ENCODE assay signal across 33 cellular contexts in the genomic region with DNA sequence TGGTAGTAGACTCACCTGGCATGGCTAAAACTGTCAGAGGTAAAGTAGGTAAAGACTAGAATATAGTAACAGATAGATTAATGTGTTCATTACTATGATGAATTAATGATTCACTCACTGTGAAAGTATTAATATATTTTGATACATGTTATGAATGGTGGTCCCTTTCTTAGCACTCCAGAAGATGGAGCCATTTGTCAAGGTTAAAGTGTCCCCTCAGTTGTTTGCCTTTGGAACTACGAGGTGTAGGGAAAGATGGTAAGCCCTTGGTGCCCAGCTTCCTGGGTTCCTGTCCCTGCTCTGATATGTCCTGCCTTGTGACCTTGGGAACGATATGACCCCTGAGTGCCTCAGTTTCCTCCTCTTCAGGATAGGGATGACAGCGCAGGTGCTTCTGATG. TPM values are rescaled to one million over a fixed set of nuclear protein-coding genes. Genes with fewer than 3 reads are reported as not detected.
DNase-seq lines count a peak whose midpoint lies in the region; ATAC-seq and TF ChIP-seq lines count a peak whose summit lies in the region.
"Had no signal": no experiment of that assay in that cellular context is flagged by ENCODE, and none has a peak within 500 bp of the region (broad histone marks: within the 10 kb centered on the region; RNA-seq: fewer than 3 reads in every experiment).

No MANE protein-coding gene starts in this region.

- H3K27ac ChIP-seq in A673 (ENCODE audit: low read depth, low read length, poor library complexity, severe bottlenecking), result no peak overlapping the region
- peak overlapping the region; percentile 95 for H3K27ac ChIP-seq in epithelial cell of prostate
- H3K27ac ChIP-seq in uterus, result peak overlapping the region in 1 of 2 donors; percentile 27
- H3K27ac ChIP-seq: C4-2B, coronary artery, heart left ventricle, PC-9, sigmoid colon had no signal

- peaks cover 5% of the 10 kb centered on the region for H3K4me1 Mint-ChIP-seq in Caco-2 (ENCODE audit: low read depth, unreplicated experiment)
- peaks cover 4% of the 10 kb centered on the region for H3K4me1 Mint-ChIP-seq in activated T-helper 17 cell treated with anti-CD3 and anti-CD28 coated beads, Interleukin-2, amount 50 U/mL, for 72 hours
- H3K4me1 Mint-ChIP-seq: stimulated activated naive B cell treated with anti-CD40 and anti-IgM and Interleukin-4, amounts not matched to agents 10 μg/mL and 1 μg/mL and 100 μg/mL, for 72 hours had no signal

- H3K9me3 ChIP-seq in A673 (ENCODE audit: low read depth, low read length, poor library complexity, severe bottlenecking) (no peaks in the 10 kb centered on the region), Caco-2 (no peaks in the 10 kb centered on the region), uterus (no peaks in the 10 kb centered on the region)
- H3K9me3 ChIP-seq: heart left ventricle, sigmoid colon had no signal

- CTCF ChIA-PET in A673 (lab: Charles Lee) (interaction anchor here (0.9 kb wide), 1 partner anchor 55 kb away, joined by 3 read pairs; no protein-coding TSS in a partner anchor), Caco-2 (lab: Charles Lee) (no interaction called here)

- ATAC-seq in activated T-helper 17 cell treated with anti-CD3 and anti-CD28 coated beads, Interleukin-2, amount 50 U/mL, for 72 hours (replicated peaks), result no peak
- ATAC-seq: activated naive CD4-positive, alpha-beta T cell treated with anti-CD3 and anti-CD28 coated beads, Interleukin-2, amount 50 U/mL, for 72 hours; heart left ventricle had no signal

- H3K9me3 Mint-ChIP-seq in Caco-2 (ENCODE audit: unreplicated experiment), result no peaks in the 10 kb centered on the region
- no peaks in the 10 kb centered on the region for H3K9me3 Mint-ChIP-seq in activated T-helper 17 cell treated with anti-CD3 and anti-CD28 coated beads, Interleukin-2, amount 50 U/mL, for 72 hours
- H3K9me3 Mint-ChIP-seq: activated naive CD4-positive, alpha-beta T cell treated with anti-CD3 and anti-CD28 coated beads, Interleukin-2, amount 50 U/mL, for 72 hours; activated T-helper 1 cell treated with anti-CD3 and anti-CD28 coated beads, Interleukin-12 subunit alpha, Interleukin-12 subunit beta, Interleukin-2, Interleukin-4 antibody, amounts not matched to agents 30 ng/mL and 10 ng/mL and 1 ng/mL, durations not matched to agents 14 hours and 24 hours and 36 hours; neural crest cell; stimulated activated naive B cell treated with anti-CD40 and anti-IgM and Interleukin-4, amounts not matched to agents 10 μg/mL and 1 μg/mL and 100 μg/mL, for 72 hours had no signal

- no peak for TF ChIP-seq POLR2A in uterus (IDR thresholded peaks at IDR 0.05)

- no peak overlapping the region for H3K4me3 ChIP-seq in A673 (ENCODE audit: low read depth, low read length, poor library complexity, severe bottlenecking)
- H3K4me3 ChIP-seq in Caco-2 (ENCODE audit: low read depth, low read length), result no peak overlapping the region
- no peak overlapping the region for H3K4me3 ChIP-seq in uterus
- no peak overlapping the region for H3K4me3 ChIP-seq in H7 (ENCODE audit: insufficient read depth, low read depth, low read length)
- H3K4me3 ChIP-seq: coronary artery, heart left ventricle, lung, PC-9, sigmoid colon had no signal

- H3K4me1 ChIP-seq in A673 (ENCODE audit: insufficient read depth, low read length, poor library complexity, severe bottlenecking) (no peaks in the 10 kb centered on the region), Caco-2 (peaks cover 3% of the 10 kb centered on the region; the same call in 1 of the 2 replicates), uterus (peaks cover 0 to under 1% of the 10 kb centered on the region in 2 donors)
- H3K4me1 ChIP-seq: sigmoid colon had no signal

- BruUV-seq in A673 (replicated peaks; lab: Mats Ljungman, UMichigan) (no TSS peak), Caco-2 (replicated peaks; lab: Mats Ljungman, UMichigan) (no TSS peak)

- H3K36me3 ChIP-seq in A673 (ENCODE audit: insufficient read depth, low read length, poor library complexity, severe bottlenecking) (no peaks in the 10 kb centered on the region), Caco-2 (ENCODE audit: control insufficient read depth, insufficient read depth, low read length) (no peaks in the 10 kb centered on the region), uterus (no peaks in the 10 kb centered on the region), H7 (replicated peaks; ENCODE audit: control insufficient read depth, insufficient read depth, low read length) (no peaks in the 10 kb centered on the region)

- intact Hi-C loops in A673 (cut with micrococcal nuclease; ENCODE audit: unreplicated experiment) (loop anchor here (5.0 kb wide), 1 partner anchor 57 kb away; no protein-coding TSS in a partner anchor), Caco-2 (cut with micrococcal nuclease; ENCODE audit: unreplicated experiment) (no loop called here), uterus (cut with DNase I; ENCODE audit: low total_unique reads) (no loop called here)

- H3K4me3 Mint-ChIP-seq in Caco-2 (ENCODE audit: unreplicated experiment), result no peak overlapping the region
- no peak overlapping the region for H3K4me3 Mint-ChIP-seq in activated T-helper 17 cell treated with anti-CD3 and anti-CD28 coated beads, Interleukin-2, amount 50 U/mL, for 72 hours
- H3K4me3 Mint-ChIP-seq: activated T-helper 1 cell treated with anti-CD3 and anti-CD28 coated beads, Interleukin-12 subunit alpha, Interleukin-12 subunit beta, Interleukin-2, Interleukin-4 antibody, amounts not matched to agents 30 ng/mL and 10 ng/mL and 1 ng/mL, durations not matched to agents 14 hours and 24 hours and 36 hours; neural crest cell; stimulated activated naive B cell treated with anti-CD40 and anti-IgM and Interleukin-4, amounts not matched to agents 10 μg/mL and 1 μg/mL and 100 μg/mL, for 72 hours had no signal

- no peaks in the 10 kb centered on the region for H3K27me3 ChIP-seq in A673 (replicated peaks; ENCODE audit: insufficient read depth, low read depth, low read length, poor library complexity)
- no peaks in the 10 kb centered on the region for H3K27me3 ChIP-seq in Caco-2 (replicated peaks; ENCODE audit: control insufficient read depth, insufficient read depth, low read length)
- H3K27me3 ChIP-seq in uterus, result no peaks in the 10 kb centered on the region
- no peaks in the 10 kb centered on the region for H3K27me3 ChIP-seq in H7 (ENCODE audit: control insufficient read depth, insufficient read depth, low read length)
- H3K27me3 ChIP-seq: heart left ventricle, sigmoid colon had no signal

- no peaks in the 10 kb centered on the region for H3K36me3 Mint-ChIP-seq in Caco-2 (ENCODE audit: insufficient read depth, unreplicated experiment)
- no peaks in the 10 kb centered on the region for H3K36me3 Mint-ChIP-seq in activated T-helper 17 cell treated with anti-CD3 and anti-CD28 coated beads, Interleukin-2, amount 50 U/mL, for 72 hours (ENCODE audit: low read depth)
- H3K36me3 Mint-ChIP-seq: activated naive CD4-positive, alpha-beta T cell treated with anti-CD3 and anti-CD28 coated beads, Interleukin-2, amount 50 U/mL, for 72 hours; stimulated activated naive B cell treated with anti-CD40 and anti-IgM and Interleukin-4, amounts not matched to agents 10 μg/mL and 1 μg/mL and 100 μg/mL, for 72 hours had no signal

- POLR2A ChIA-PET in A673 (lab: Charles Lee; ENCODE audit: low non-redundant PET), result no interaction called here
- POLR2A ChIA-PET in Caco-2 (lab: Charles Lee), result no interaction called here

- peak; percentile 12 for DNase-seq in A673 (ENCODE audit: low spot score)
- no peak for DNase-seq in Caco-2
- peak; percentile 8 for DNase-seq in NCI-H69 (lab: John Stamatoyannopoulos, UW)
- no peak for DNase-seq in epithelial cell of prostate (ENCODE audit: low read depth, low spot score)
- no peak for DNase-seq in uterus
- DNase-seq in MV-4-11 (lab: John Stamatoyannopoulos, UW), result no peak
- DNase-seq in H7, result no peak
- DNase-seq: activated CD4-positive, alpha-beta T cell treated with anti-CD3 and anti-CD28 coated beads, Interleukin-2, amount 50 U/mL, for 4 hours; activated CD4-positive, CD25-positive, alpha-beta regulatory T cell; activated CD8-positive, alpha-beta memory T cell treated with anti-CD3 and anti-CD28 coated beads, Interleukin-2, amount 50 U/mL, for 4 hours; anterior cingulate cortex; effector memory CD4-positive, alpha-beta T cell; foreskin fibroblast; heart left ventricle; NCI-H2029 treated with DMSO at 0.1 percent for 48 hours; NK-92 treated with Interleukin-12 subunit alpha and Interleukin-12 subunit beta, amount 100 ng/mL, for 24 hours; PC-9; posterior cingulate gyrus; sigmoid colon; stimulated activated CD4-positive, alpha-beta T cell treated with anti-CD3 and anti-CD28 coated beads, Interleukin-4, amount 100 ng/mL, for 4 hours; stimulated activated naive B cell treated with anti-CD40 and anti-IgM and Interleukin-4, amounts not matched to agents 10 μg/mL and 1 μg/mL and 100 μg/mL, for 72 hours had no signal

- no peaks in the 10 kb centered on the region for H3K27me3 Mint-ChIP-seq in Caco-2 (ENCODE audit: insufficient read depth, unreplicated experiment)
- no peaks in the 10 kb centered on the region for H3K27me3 Mint-ChIP-seq in activated T-helper 17 cell treated with anti-CD3 and anti-CD28 coated beads, Interleukin-2, amount 50 U/mL, for 72 hours

- TF ChIP-seq CTCF in A673 (conservative IDR thresholded peaks at IDR 0.05; ENCODE audit: low read depth, low read length) (peak; percentile 37; the same call in 1 of the 2 replicates), Caco-2 (IDR thresholded peaks at IDR 0.05; ENCODE audit: insufficient read depth in 1 of 2, low read depth in 1 of 2, low read length in 1 of 2, severe bottlenecking in 1 of 2, unreplicated experiment in 1 of 2) (no peak), uterus (IDR thresholded peaks at IDR 0.05) (no peak)

- peak overlapping the region; percentile 45 for H3K27ac Mint-ChIP-seq in Caco-2 (ENCODE audit: unreplicated experiment)
- H3K27ac Mint-ChIP-seq in activated T-helper 17 cell treated with anti-CD3 and anti-CD28 coated beads, Interleukin-2, amount 50 U/mL, for 72 hours, result no peak overlapping the region
- H3K27ac Mint-ChIP-seq: activated naive CD4-positive, alpha-beta T cell treated with anti-CD3 and anti-CD28 coated beads, Interleukin-2, amount 50 U/mL, for 72 hours; activated T-helper 1 cell treated with anti-CD3 and anti-CD28 coated beads, Interleukin-12 subunit alpha, Interleukin-12 subunit beta, Interleukin-2, Interleukin-4 antibody, amounts not matched to agents 30 ng/mL and 10 ng/mL and 1 ng/mL, durations not matched to agents 14 hours and 24 hours and 36 hours; stimulated activated naive B cell treated with anti-CD40 and anti-IgM and Interleukin-4, amounts not matched to agents 10 μg/mL and 1 μg/mL and 100 μg/mL, for 72 hours had no signal

RNA-seq across cellular contexts. Expression of a gene that starts 49.4 kb away (rescaled TPM):
- total RNA-seq in A673 (2021) (0.17 and 0.55 TPM in 2 replicates), Caco-2 (2022) (0.70 and 1.1 TPM in 2 replicates), uterus (100 to 1,000 TPM in 3 of 4 donors, 10 to 100 TPM in 1; 98.3 to 153 (median 142) TPM)
- total RNA-seq in activated T-helper 17 cell treated with anti-CD3 and anti-CD28 coated beads, Interleukin-2, amount 50 U/mL, for 72 hours, result not detected
- 11.5 and 14.5 TPM in 2 replicates for total RNA-seq in H7 (2014; rRNA removed; shearing (Covaris generic))
- total RNA-seq: activated naive CD4-positive, alpha-beta T cell treated with anti-CD3 and anti-CD28 coated beads, Interleukin-2, amount 50 U/mL, for 72 hours; activated T-helper 1 cell treated with anti-CD3 and anti-CD28 coated beads, Interleukin-12 subunit alpha, Interleukin-12 subunit beta, Interleukin-2, Interleukin-4 antibody, amounts not matched to agents 30 ng/mL and 10 ng/mL and 1 ng/mL, durations not matched to agents 14 hours and 24 hours and 36 hours; T-helper 1 cell treated with Interleukin-12 subunit alpha and Interleukin-12 subunit beta and Interleukin-4 antibody, amounts not matched to agents 30 ng/mL and 1 ng/mL, for 36 hours had no signal

RNA-seq across cellular contexts. Expression of a gene that starts 49.8 kb away (rescaled TPM):
- total RNA-seq in A673 (2021) (not detected in 2 replicates), Caco-2 (2022) (not detected in 2 replicates), uterus (under 1 TPM in 3 of 4 donors, not detected in 1; under 0.01 to 0.21 (median 0.15) TPM)
- total RNA-seq in activated T-helper 17 cell treated with anti-CD3 and anti-CD28 coated beads, Interleukin-2, amount 50 U/mL, for 72 hours, result not detected
- total RNA-seq in H7 (2014; rRNA removed; shearing (Covaris generic)), result 0.04 and 0.10 TPM in 2 replicates
- total RNA-seq: activated naive CD4-positive, alpha-beta T cell treated with anti-CD3 and anti-CD28 coated beads, Interleukin-2, amount 50 U/mL, for 72 hours; activated T-helper 1 cell treated with anti-CD3 and anti-CD28 coated beads, Interleukin-12 subunit alpha, Interleukin-12 subunit beta, Interleukin-2, Interleukin-4 antibody, amounts not matched to agents 30 ng/mL and 10 ng/mL and 1 ng/mL, durations not matched to agents 14 hours and 24 hours and 36 hours; neural crest cell; T-helper 1 cell treated with Interleukin-12 subunit alpha and Interleukin-12 subunit beta and Interleukin-4 antibody, amounts not matched to agents 30 ng/mL and 1 ng/mL, for 36 hours had no signal

RNA-seq across cellular contexts. Expression of a gene that starts 56.3 kb away (rescaled TPM):
- total RNA-seq in A673 (2021) (not detected in 2 replicates), Caco-2 (2022) (not detected in 2 replicates), uterus (not detected)
- not detected for total RNA-seq in activated T-helper 17 cell treated with anti-CD3 and anti-CD28 coated beads, Interleukin-2, amount 50 U/mL, for 72 hours
- not detected in 2 replicates for total RNA-seq in H7 (2014; rRNA removed; shearing (Covaris generic))
- total RNA-seq: activated T-helper 1 cell treated with anti-CD3 and anti-CD28 coated beads, Interleukin-12 subunit alpha, Interleukin-12 subunit beta, Interleukin-2, Interleukin-4 antibody, amounts not matched to agents 30 ng/mL and 10 ng/mL and 1 ng/mL, durations not matched to agents 14 hours and 24 hours and 36 hours; Daoy; LHCN-M2; lung; NCI-H460; neural crest cell; PC-9; T-helper 1 cell treated with Interleukin-12 subunit alpha and Interleukin-12 subunit beta and Interleukin-4 antibody, amounts not matched to agents 30 ng/mL and 1 ng/mL, for 36 hours; urinary bladder had no signal

Comparison
In these comparisons a context has a peak if more than half of its experiments do, and no peak if none do; other contexts are left out.
1. DNase-seq: peak in A673 (single experiment) and NCI-H69 (single experiment); none in Caco-2 (0 of 2), epithelial cell of prostate (single experiment), uterus (0 of 2), MV-4-11 (single experiment) and H7 (single experiment).